Comparison of ENCODE assay signal across 21 cellular contexts in the genomic region with DNA sequence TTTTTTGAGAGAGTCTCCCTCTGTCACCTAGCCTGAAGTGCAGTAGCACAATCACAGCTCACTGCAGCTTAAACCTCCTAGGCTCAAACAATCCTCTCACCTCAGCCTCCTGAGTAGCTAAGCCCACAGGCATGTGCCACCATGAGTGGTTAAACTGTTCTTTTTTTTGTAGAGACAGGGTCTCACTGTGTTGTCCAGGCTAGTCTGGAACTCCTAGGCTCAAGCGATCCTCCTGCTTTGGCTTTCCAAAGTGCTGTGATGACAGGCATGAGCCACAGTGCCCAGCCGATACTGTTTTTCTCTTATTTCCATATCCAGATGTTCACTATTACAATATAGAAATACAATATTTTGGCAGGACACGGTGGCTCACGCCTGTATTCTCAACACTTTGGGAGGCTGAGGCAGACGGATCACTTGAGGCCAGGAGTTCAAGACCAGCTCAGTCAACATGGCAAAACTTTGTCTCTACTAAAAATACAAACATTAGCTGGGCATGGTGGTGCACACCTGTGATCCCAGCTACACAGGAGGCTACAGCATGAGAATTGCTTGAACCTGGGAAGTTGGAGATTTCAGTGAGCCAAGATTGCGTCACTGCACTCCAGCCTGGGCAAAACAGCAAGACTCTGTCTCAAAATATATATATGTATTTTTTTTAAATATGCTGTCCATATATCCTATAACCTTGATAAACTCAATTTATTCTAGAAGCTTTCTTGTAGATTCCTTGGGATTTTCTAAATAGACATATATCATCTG.
"Had no signal": no experiment of that assay in that cellular context is flagged by ENCODE, and none has a peak within 500 bp of the region (broad histone marks: within the 10 kb centered on the region; RNA-seq: fewer than 3 reads in every experiment).

No MANE protein-coding gene starts in this region.

- H3K27me3 ChIP-seq: breast epithelium, colonic mucosa had no signal

- H3K36me3 Mint-ChIP-seq: activated naive CD8-positive, alpha-beta T cell had no signal

- H3K9me3 Mint-ChIP-seq: activated CD4-positive, alpha-beta memory T cell treated with anti-CD3 and anti-CD28 coated beads, Interleukin-2, amount 10 ng/mL, durations not matched to agents 7 days and 5 days; activated CD4-positive, alpha-beta T cell treated with anti-CD3 and anti-CD28 coated beads, Interleukin-2, amount 10 ng/mL, durations not matched to agents 7 days and 5 days had no signal

- DNase-seq: activated CD4-positive, alpha-beta memory T cell treated with anti-CD3 and anti-CD28 coated beads, Interleukin-2, amount 10 ng/mL, durations not matched to agents 7 days and 5 days; activated CD4-positive, alpha-beta T cell treated with anti-CD3 and anti-CD28 coated beads, Interleukin-2, amount 10 ng/mL, durations not matched to agents 7 days and 5 days; activated CD4-positive, CD25-positive, alpha-beta regulatory T cell; activated effector memory CD4-positive, alpha-beta T cell treated with Interleukin-2 at 50 U/mL for 16 hours; activated naive CD4-positive, alpha-beta T cell; aorta; caudate nucleus; colonic mucosa; NCI-H1092; NCI-H1417; NCI-H1930; NCI-H2171; NCI-H2227 treated with DMSO at 0.1 percent for 48 hours; NCI-H446 treated with DMSO at 0.1 percent for 48 hours; NCI-H524 treated with DMSO at 0.1 percent for 48 hours; NCI-H748 treated with DMSO at 0.1 percent for 48 hours; SIG-M5; T-helper 17 cell; T-helper 9 cell had no signal

- H3K4me3 ChIP-seq: breast epithelium, colonic mucosa had no signal

- H3K27me3 Mint-ChIP-seq: activated CD4-positive, alpha-beta memory T cell treated with anti-CD3 and anti-CD28 coated beads, Interleukin-2, amount 10 ng/mL, durations not matched to agents 7 days and 5 days; activated CD4-positive, alpha-beta T cell treated with anti-CD3 and anti-CD28 coated beads, Interleukin-2, amount 10 ng/mL, durations not matched to agents 7 days and 5 days; activated naive CD8-positive, alpha-beta T cell; T-helper 17 cell had no signal

- H3K4me3 Mint-ChIP-seq: activated CD4-positive, alpha-beta memory T cell treated with anti-CD3 and anti-CD28 coated beads, Interleukin-2, amount 10 ng/mL, durations not matched to agents 7 days and 5 days; activated CD4-positive, alpha-beta T cell treated with anti-CD3 and anti-CD28 coated beads, Interleukin-2, amount 10 ng/mL, durations not matched to agents 7 days and 5 days; activated naive CD8-positive, alpha-beta T cell; T-helper 17 cell had no signal

- H3K27ac Mint-ChIP-seq: activated CD4-positive, alpha-beta memory T cell treated with anti-CD3 and anti-CD28 coated beads, Interleukin-2, amount 10 ng/mL, durations not matched to agents 7 days and 5 days; activated CD4-positive, alpha-beta T cell treated with anti-CD3 and anti-CD28 coated beads, Interleukin-2, amount 10 ng/mL, durations not matched to agents 7 days and 5 days had no signal

- H3K4me1 ChIP-seq: breast epithelium, colonic mucosa had no signal

- H3K9me3 ChIP-seq: breast epithelium, colonic mucosa had no signal

- H3K36me3 ChIP-seq: breast epithelium, colonic mucosa had no signal

- H3K27ac ChIP-seq: breast epithelium, colonic mucosa had no signal
